ENCODE assay signal across 30 cellular contexts in genomic region chr4:11691236-11691635, GRCh38.
"Had no signal": no experiment of that assay in that cellular context is flagged by ENCODE, and none has a peak within 500 bp of the region (broad histone marks: within the 10 kb centered on the region; RNA-seq: fewer than 3 reads in every experiment).

No MANE protein-coding gene starts in this region.

- H3K4me2 ChIP-seq: neural progenitor cell had no signal

- H3K27ac Mint-ChIP-seq: mesothelial cell of epicardium; naive B cell; natural killer cell; nephron progenitor cell; neural progenitor cell; stimulated activated effector memory CD8-positive, alpha-beta T cell treated with anti-CD3 and anti-CD28 coated beads, Interleukin-12 subunit alpha, Interleukin-12 subunit beta, amount 100 ng/mL, for 72 hours; stimulated activated naive CD8-positive, alpha-beta T cell treated with anti-CD3 and anti-CD28 coated beads, Interleukin-15, Interleukin-2, amounts not matched to agents 100 ng/mL and 50 ng/mL, for 24 hours had no signal

- H3K4me1 Mint-ChIP-seq: mesothelial cell of epicardium; naive B cell; natural killer cell; neural progenitor cell; stimulated activated effector memory CD8-positive, alpha-beta T cell treated with anti-CD3 and anti-CD28 coated beads, Interleukin-12 subunit alpha, Interleukin-12 subunit beta, amount 100 ng/mL, for 72 hours had no signal

- H3K4me3 ChIP-seq: heart left ventricle, left ventricle myocardium inferior, lung, neural progenitor cell, pancreas, psoas muscle, spleen, suprapubic skin, thoracic aorta, tibial artery, upper lobe of right lung had no signal

- H3K36me3 ChIP-seq: heart left ventricle, neural progenitor cell, neutrophil, pancreas, spleen, suprapubic skin, thoracic aorta, tibial artery, upper lobe of right lung had no signal

- FAIRE-seq: pancreas, small intestine, urothelium cell line had no signal

- H3K9ac ChIP-seq: neural progenitor cell had no signal

- H3K27me3 ChIP-seq: heart left ventricle, neural progenitor cell, neutrophil, pancreas, spleen, suprapubic skin, tibial artery, upper lobe of right lung had no signal

- H3K27ac ChIP-seq: heart left ventricle, left ventricle myocardium inferior, neural progenitor cell, neutrophil, pancreas, psoas muscle, spleen, suprapubic skin, thoracic aorta, tibial artery, upper lobe of right lung had no signal

- H3K9me3 ChIP-seq: neutrophil, pancreas, psoas muscle, upper lobe of right lung had no signal

- DNase-seq: heart left ventricle; islet precursor cell; left ventricle myocardium inferior; mesendoderm; naive B cell; natural killer cell; nephron progenitor cell; occipital lobe; pancreas; posterior cingulate gyrus; psoas muscle; retina; right cardiac atrium; small intestine; spleen; stimulated activated CD4-positive, alpha-beta T cell treated with anti-CD3 and anti-CD28 coated beads, Interleukin-4, amount 100 ng/mL, for 24 hours; stimulated activated naive CD4-positive, alpha-beta T cell; tibial artery; trophoblast cell; upper lobe of right lung had no signal

- H3K36me3 Mint-ChIP-seq: natural killer cell; stimulated activated effector memory CD8-positive, alpha-beta T cell treated with anti-CD3 and anti-CD28 coated beads, Interleukin-12 subunit alpha, Interleukin-12 subunit beta, amount 100 ng/mL, for 72 hours had no signal

- H3K4me3 Mint-ChIP-seq: mesothelial cell of epicardium; naive B cell; natural killer cell; nephron progenitor cell; neural progenitor cell; stimulated activated effector memory CD8-positive, alpha-beta T cell treated with anti-CD3 and anti-CD28 coated beads, Interleukin-12 subunit alpha, Interleukin-12 subunit beta, amount 100 ng/mL, for 72 hours; stimulated activated naive CD8-positive, alpha-beta T cell treated with anti-CD3 and anti-CD28 coated beads, Interleukin-15, Interleukin-2, amounts not matched to agents 100 ng/mL and 50 ng/mL, for 24 hours had no signal

- H2AFZ ChIP-seq: neural progenitor cell had no signal

- ATAC-seq: heart left ventricle; natural killer cell; pancreas; psoas muscle; right cardiac atrium; sciatic nerve; stimulated activated effector memory CD8-positive, alpha-beta T cell treated with anti-CD3 and anti-CD28 coated beads, Interleukin-12 subunit alpha, Interleukin-12 subunit beta, amount 100 ng/mL, for 72 hours; upper lobe of right lung had no signal

- H3K4me1 ChIP-seq: left ventricle myocardium inferior, neural progenitor cell, pancreas, psoas muscle, spleen, suprapubic skin, upper lobe of right lung had no signal
